ENCODE assay signal across 29 cellular contexts in genomic region chr1:244704107-244704506, GRCh38.
"Had no signal": no experiment of that assay in that cellular context is flagged by ENCODE, and none has a peak within 500 bp of the region (broad histone marks: within the 10 kb centered on the region; RNA-seq: fewer than 3 reads in every experiment).

No MANE protein-coding gene starts in this region.

- H3K27me3 Mint-ChIP-seq: stimulated activated memory B cell treated with anti-CD40 and anti-IgM and Interleukin-4, amounts not matched to agents 10 μg/mL and 1 μg/mL and 100 μg/mL, for 72 hours; stimulated activated naive B cell treated with anti-CD40 and anti-IgM and Interleukin-4, amounts not matched to agents 10 μg/mL and 1 μg/mL and 100 μg/mL, for 72 hours; stimulated activated naive CD8-positive, alpha-beta T cell treated with anti-CD3 and anti-CD28 coated beads, Interleukin-15, amount 100 ng/mL, for 72 hours; stimulated activated naive CD8-positive, alpha-beta T cell treated with anti-CD3 and anti-CD28 coated beads, Interleukin-15, Interleukin-2, amounts not matched to agents 100 ng/mL and 50 ng/mL, for 24 hours; type B pancreatic cell had no signal

- H3K4me1 ChIP-seq: suprapubic skin, testis, tibial nerve, uterus, vagina had no signal

- H3K27me3 ChIP-seq: stomach, suprapubic skin, testis, thyroid gland, tibial artery, tibial nerve, transverse colon, upper lobe of left lung, upper lobe of right lung, uterus, vagina had no signal

- H3K27ac ChIP-seq: stomach, suprapubic skin, testis, thoracic aorta, thyroid gland, tibial artery, tibial nerve, transverse colon, upper lobe of right lung, uterus, vagina had no signal

- H3K4me1 Mint-ChIP-seq: stimulated activated effector memory CD8-positive, alpha-beta T cell treated with anti-CD3 and anti-CD28 coated beads, Interleukin-12 subunit alpha, Interleukin-12 subunit beta, amount 100 ng/mL, for 72 hours; stimulated activated memory B cell treated with anti-CD40 and anti-IgM and Interleukin-4, amounts not matched to agents 10 μg/mL and 1 μg/mL and 100 μg/mL, for 72 hours; stimulated activated naive B cell treated with anti-CD40 and anti-IgM and Interleukin-4, amounts not matched to agents 10 μg/mL and 1 μg/mL and 100 μg/mL, for 72 hours; stimulated activated naive CD8-positive, alpha-beta T cell treated with anti-CD3 and anti-CD28 coated beads, Interleukin-15, amount 100 ng/mL, for 72 hours had no signal

- DNase-seq: stimulated activated CD4-positive, alpha-beta T cell treated with anti-CD3 and anti-CD28 coated beads, Interleukin-2, amount 100 ng/mL, for 48 hours; stimulated activated CD4-positive, alpha-beta T cell treated with anti-CD3 and anti-CD28 coated beads, Interleukin-4, amount 100 ng/mL, for 1 hour; stimulated activated CD4-positive, alpha-beta T cell treated with anti-CD3 and anti-CD28 coated beads, Interleukin-4, amount 100 ng/mL, for 24 hours; stimulated activated CD4-positive, alpha-beta T cell treated with anti-CD3 and anti-CD28 coated beads, Interleukin-4, amount 100 ng/mL, for 4 hours; stimulated activated CD8-positive, alpha-beta memory T cell treated with anti-CD3 and anti-CD28 coated beads, Interleukin-4, amount 100 ng/mL, for 48 hours; stimulated activated naive B cell treated with anti-CD40 and anti-IgM and Interleukin-4, amounts not matched to agents 10 μg/mL and 1 μg/mL and 100 μg/mL, for 72 hours; stimulated activated naive CD4-positive, alpha-beta T cell; stimulated activated naive CD4-positive, alpha-beta T cell treated with Interleukin-2 at 50 U/mL for 16 hours; stimulated activated naive CD8-positive, alpha-beta T cell treated with anti-CD3 and anti-CD28 coated beads, Interleukin-15, amount 100 ng/mL, for 72 hours; stimulated activated naive CD8-positive, alpha-beta T cell treated with anti-CD3 and anti-CD28 coated beads, Interleukin-15, Interleukin-2, amounts not matched to agents 100 U/mL and 50 U/mL, for 24 hours; stomach; substantia nigra; testis; thyroid gland; tibial artery; transverse colon; trophoblast cell; upper lobe of left lung; upper lobe of right lung; uterus had no signal

- H3K9me3 Mint-ChIP-seq: stimulated activated effector memory CD8-positive, alpha-beta T cell treated with anti-CD3 and anti-CD28 coated beads, Interleukin-12 subunit alpha, Interleukin-12 subunit beta, amount 100 ng/mL, for 72 hours had no signal

- H3K4me3 Mint-ChIP-seq: stimulated activated effector memory CD8-positive, alpha-beta T cell treated with anti-CD3 and anti-CD28 coated beads, Interleukin-12 subunit alpha, Interleukin-12 subunit beta, amount 100 ng/mL, for 72 hours; stimulated activated memory B cell treated with anti-CD40 and anti-IgM and Interleukin-4, amounts not matched to agents 10 μg/mL and 1 μg/mL and 100 μg/mL, for 72 hours; stimulated activated naive B cell treated with anti-CD40 and anti-IgM and Interleukin-4, amounts not matched to agents 10 μg/mL and 1 μg/mL and 100 μg/mL, for 72 hours; stimulated activated naive CD8-positive, alpha-beta T cell treated with anti-CD3 and anti-CD28 coated beads, Interleukin-15, amount 100 ng/mL, for 72 hours; stimulated activated naive CD8-positive, alpha-beta T cell treated with anti-CD3 and anti-CD28 coated beads, Interleukin-15, Interleukin-2, amounts not matched to agents 100 ng/mL and 50 ng/mL, for 24 hours; type B pancreatic cell had no signal

- H3K9me3 ChIP-seq: stomach, suprapubic skin, testis, thoracic aorta, thyroid gland, tibial artery, tibial nerve, transverse colon, upper lobe of left lung, upper lobe of right lung, uterus, vagina had no signal

- H3K4me3 ChIP-seq: stomach, suprapubic skin, testis, thoracic aorta, thyroid gland, tibial artery, tibial nerve, transverse colon, upper lobe of left lung, upper lobe of right lung, uterus, vagina had no signal

- FAIRE-seq: urothelium cell line had no signal

- H3K36me3 ChIP-seq: uterus had no signal

- H3K27ac Mint-ChIP-seq: stimulated activated effector memory CD8-positive, alpha-beta T cell treated with anti-CD3 and anti-CD28 coated beads, Interleukin-12 subunit alpha, Interleukin-12 subunit beta, amount 100 ng/mL, for 72 hours; stimulated activated memory B cell treated with anti-CD40 and anti-IgM and Interleukin-4, amounts not matched to agents 10 μg/mL and 1 μg/mL and 100 μg/mL, for 72 hours; stimulated activated naive B cell treated with anti-CD40 and anti-IgM and Interleukin-4, amounts not matched to agents 10 μg/mL and 1 μg/mL and 100 μg/mL, for 72 hours; stimulated activated naive CD8-positive, alpha-beta T cell treated with anti-CD3 and anti-CD28 coated beads, Interleukin-15, Interleukin-2, amounts not matched to agents 100 ng/mL and 50 ng/mL, for 24 hours; type B pancreatic cell had no signal

- ATAC-seq: stimulated activated effector memory CD8-positive, alpha-beta T cell treated with anti-CD3 and anti-CD28 coated beads, Interleukin-12 subunit alpha, Interleukin-12 subunit beta, amount 100 ng/mL, for 72 hours; stimulated activated memory B cell treated with anti-CD40 and anti-IgM and Interleukin-4, amounts not matched to agents 10 μg/mL and 1 μg/mL and 100 μg/mL, for 72 hours; stimulated activated naive B cell treated with anti-CD40 and anti-IgM and Interleukin-4, amounts not matched to agents 10 μg/mL and 1 μg/mL and 100 μg/mL, for 72 hours; stimulated activated naive CD8-positive, alpha-beta T cell treated with anti-CD3 and anti-CD28 coated beads, Interleukin-15, amount 100 ng/mL, for 72 hours; stimulated activated naive CD8-positive, alpha-beta T cell treated with anti-CD3 and anti-CD28 coated beads, Interleukin-15, Interleukin-2, amounts not matched to agents 100 U/mL and 50 U/mL, for 24 hours; upper lobe of right lung had no signal
